ENCODE assay signal across 9 cellular contexts in the genomic region with DNA sequence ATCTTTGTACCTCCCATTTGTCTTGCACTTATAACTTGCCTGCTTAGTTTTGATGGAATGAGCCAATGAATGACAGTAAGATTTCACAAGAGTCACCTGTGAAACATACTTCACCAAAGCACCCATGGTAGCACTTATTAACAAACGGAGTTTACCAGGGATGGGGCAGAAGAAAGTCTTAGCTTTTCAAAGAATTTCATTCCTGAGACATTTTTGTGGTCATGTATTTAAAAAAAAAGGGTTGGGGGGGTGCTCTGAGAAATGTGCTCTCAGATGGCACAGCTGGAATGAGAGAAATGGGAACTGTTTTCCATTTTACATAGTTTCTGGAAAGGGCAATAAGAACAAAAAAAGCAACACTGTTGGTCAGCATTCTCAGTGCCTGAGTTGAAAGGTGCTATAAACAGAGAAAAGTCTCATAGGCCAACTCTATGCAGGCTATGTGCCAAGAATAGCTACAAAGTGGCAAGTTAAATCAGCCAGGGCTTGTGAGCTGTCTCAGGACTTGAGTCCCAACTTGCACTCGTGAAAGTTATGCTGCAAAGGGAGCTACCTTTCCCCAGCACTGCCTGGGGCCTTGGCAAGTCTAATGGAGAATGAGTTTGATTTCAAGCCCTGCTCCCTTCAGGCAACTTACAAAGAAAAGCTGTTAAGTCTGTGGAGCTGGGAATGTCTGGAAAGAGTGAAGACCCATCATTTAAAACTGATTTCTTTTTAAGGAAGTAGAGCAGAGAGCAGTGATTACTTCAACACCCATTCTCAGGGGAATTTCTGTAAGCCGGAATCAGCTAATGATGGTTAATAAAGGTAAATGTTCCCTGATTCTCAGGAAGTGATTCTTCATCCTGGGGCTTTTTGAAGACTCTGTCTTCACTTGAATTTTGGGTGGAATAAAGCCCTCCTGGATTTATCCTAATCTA.
DNase-seq lines count a peak whose midpoint lies in the region; ATAC-seq, FAIRE-seq and TF ChIP-seq lines count a peak whose summit lies in the region.
"Had no signal": no experiment of that assay in that cellular context is flagged by ENCODE, and none has a peak within 500 bp of the region (broad histone marks: within the 10 kb centered on the region; RNA-seq: fewer than 3 reads in every experiment).

No MANE protein-coding gene starts in this region.

- no peaks in the 10 kb centered on the region for H3K36me3 ChIP-seq in astrocyte (ENCODE audit: insufficient read depth, low read length)
- H3K36me3 ChIP-seq in muscle layer of colon (ENCODE audit: insufficient read depth, low read length): no peaks in the 10 kb centered on the region

- no peaks in the 10 kb centered on the region for H4K20me1 ChIP-seq in astrocyte (ENCODE audit: insufficient read depth, low read length)

- no peaks in the 10 kb centered on the region for H3K79me2 ChIP-seq in astrocyte (ENCODE audit: insufficient read depth, low read length)

- no peaks in the 10 kb centered on the region for H3K27me3 Mint-ChIP-seq in astrocyte (ENCODE audit: low read depth, unreplicated experiment)
- H3K27me3 Mint-ChIP-seq in activated T-cell treated with anti-CD3 and anti-CD28 coated beads, Interleukin-2, amount 50 U/mL, for 4 hours (ENCODE audit: low read depth): no peaks in the 10 kb centered on the region

- H3K9me3 Mint-ChIP-seq in astrocyte (ENCODE audit: unreplicated experiment): no peaks in the 10 kb centered on the region
- no peaks in the 10 kb centered on the region for H3K9me3 Mint-ChIP-seq in activated T-cell treated with anti-CD3 and anti-CD28 coated beads, Interleukin-2, amount 50 U/mL, for 4 hours

- no peak for TF ChIP-seq CTCF in astrocyte (IDR thresholded peaks at IDR 0.05; ENCODE audit: insufficient read depth, low read depth, low read length)

- ATAC-seq in HG02759 (IDR thresholded peaks at IDR 0.05; ENCODE audit: unreplicated experiment): peak; percentile 55
- no peak for ATAC-seq in stimulated activated naive CD8-positive, alpha-beta T cell treated with anti-CD3 and anti-CD28 coated beads, Interleukin-15, Interleukin-2, amounts not matched to agents 100 U/mL and 50 U/mL, for 24 hours
- no peak for ATAC-seq in activated T-cell treated with anti-CD3 and anti-CD28 coated beads, Interleukin-2, amount 50 U/mL, for 4 hours
- no peak for ATAC-seq in GM19467 (IDR thresholded peaks at IDR 0.05; ENCODE audit: unreplicated experiment)

- H3K27me3 ChIP-seq in astrocyte (ENCODE audit: insufficient read depth, low read length) (no peaks in the 10 kb centered on the region), muscle layer of colon (ENCODE audit: control insufficient read depth in 1 of 2, insufficient read depth in 2 of 2, low read length in 2 of 2) (no peaks in the 10 kb centered on the region)

- peak overlapping the region; percentile 57 for H3K27ac ChIP-seq in astrocyte (ENCODE audit: low read depth, low read length)
- peak overlapping the region; percentile 63 for H3K27ac ChIP-seq in muscle layer of colon (ENCODE audit: low read depth, low read length)
- H3K27ac ChIP-seq: HL-60 had no signal

- H3K9ac ChIP-seq in astrocyte (ENCODE audit: low read length) (peak overlapping the region; percentile 54), muscle layer of colon (ENCODE audit: low read length) (no peak overlapping the region)

- H3K4me3 ChIP-seq in astrocyte (ENCODE audit: insufficient read depth, low read depth, low read length) (peak overlapping the region; percentile 12), muscle layer of colon (ENCODE audit: low read depth in 1 of 2, low read length in 2 of 2) (no peak overlapping the region)

- FAIRE-seq in G401.6 (lab: Jason Lieb, UNC) (peak; percentile 94), astrocyte (lab: Jason Lieb, UNC) (peak; percentile 99)

- peak overlapping the region; percentile 100 for H3K27ac Mint-ChIP-seq in astrocyte (ENCODE audit: unreplicated experiment)

- H3K4me1 Mint-ChIP-seq in astrocyte (ENCODE audit: low read depth, unreplicated experiment): peaks cover 49% of the 10 kb centered on the region
- no peaks in the 10 kb centered on the region for H3K4me1 Mint-ChIP-seq in activated T-cell treated with anti-CD3 and anti-CD28 coated beads, Interleukin-2, amount 50 U/mL, for 4 hours (ENCODE audit: low read depth)

- peak overlapping the region; percentile 33 for H2AFZ ChIP-seq in astrocyte (ENCODE audit: low read depth, low read length)

- peak overlapping the region; percentile 46 for H3K4me3 Mint-ChIP-seq in astrocyte (ENCODE audit: unreplicated experiment)
- H3K4me3 Mint-ChIP-seq in activated T-cell treated with anti-CD3 and anti-CD28 coated beads, Interleukin-2, amount 50 U/mL, for 4 hours: no peak overlapping the region

- H3K9me3 ChIP-seq in astrocyte (ENCODE audit: insufficient read depth, low read depth, low read length): no peaks in the 10 kb centered on the region
- no peaks in the 10 kb centered on the region for H3K9me3 ChIP-seq in muscle layer of colon (ENCODE audit: low read length)

- H3K4me1 ChIP-seq in astrocyte (ENCODE audit: insufficient read depth, low read length) (peaks cover 17% of the 10 kb centered on the region), muscle layer of colon (ENCODE audit: insufficient read depth, low read length) (peaks cover 61% of the 10 kb centered on the region)

- no peaks in the 10 kb centered on the region for H3K36me3 Mint-ChIP-seq in astrocyte (ENCODE audit: low read depth, unreplicated experiment)
- H3K36me3 Mint-ChIP-seq in activated T-cell treated with anti-CD3 and anti-CD28 coated beads, Interleukin-2, amount 50 U/mL, for 4 hours (ENCODE audit: insufficient read depth): no peaks in the 10 kb centered on the region

- peak overlapping the region; percentile 66 for H3K4me2 ChIP-seq in astrocyte (ENCODE audit: low read length)

- peak; percentile 89 for DNase-seq in astrocyte (ENCODE audit: low read depth)
- DNase-seq in activated naive CD4-positive, alpha-beta T cell treated with anti-CD3 and anti-CD28 coated beads, Interleukin-2, amount 50 U/mL, for 16 hours: no peak
- no peak for DNase-seq in stimulated activated naive CD8-positive, alpha-beta T cell treated with anti-CD3 and anti-CD28 coated beads, Interleukin-15, Interleukin-2, amounts not matched to agents 100 U/mL and 50 U/mL, for 24 hours
- DNase-seq in activated T-cell treated with anti-CD3 and anti-CD28 coated beads, Interleukin-2, amount 50 U/mL, for 4 hours: no peak
